Comparison of ENCODE assay signal across 13 cellular contexts in the genomic region with DNA sequence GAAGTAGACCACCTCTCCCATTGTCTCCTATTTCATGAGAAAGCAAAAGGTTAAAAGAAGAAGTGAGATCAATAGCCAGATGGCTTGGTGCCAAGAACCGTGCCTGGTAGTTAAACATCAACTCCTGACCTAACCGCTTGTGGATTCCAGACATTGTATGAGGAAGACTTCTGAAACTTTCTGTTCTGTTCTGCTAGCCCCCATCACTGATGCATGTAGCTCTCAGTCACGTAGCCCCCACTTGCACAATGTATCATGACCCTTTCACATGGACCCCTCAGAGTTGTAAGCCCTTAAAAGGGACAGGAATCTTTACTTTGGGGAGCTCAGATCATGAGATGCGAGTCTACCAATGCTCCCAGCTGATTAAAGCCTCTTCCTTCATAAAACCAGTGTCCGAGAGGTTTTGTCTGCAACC.
DNase-seq lines count a peak whose midpoint lies in the region; ATAC-seq, FAIRE-seq and TF ChIP-seq lines count a peak whose summit lies in the region.
"Had no signal": no experiment of that assay in that cellular context is flagged by ENCODE, and none has a peak within 500 bp of the region (broad histone marks: within the 10 kb centered on the region; RNA-seq: fewer than 3 reads in every experiment).

No MANE protein-coding gene starts in this region.

- CTCF ChIA-PET in GM12878 (lab: Yijun Ruan, JAX), result interaction anchor here (1.1 to 1.8 kb wide), 2 partner anchors 11 to 99 kb away, joined by 4 read pairs; no protein-coding TSS in a partner anchor

- no peak overlapping the region for H3K4me3 ChIP-seq in GM12865 (ENCODE audit: low read depth, low read length)
- no peak overlapping the region for H3K4me3 ChIP-seq in GM12878
- no peak overlapping the region for H3K4me3 ChIP-seq in gastroesophageal sphincter
- H3K4me3 ChIP-seq: BLaER1 treated with 17β-estradiol and CSF1 and Interleukin-3, amounts not matched to agents 10 nM and 100 nM; ovary; transverse colon had no signal

- BruUV-seq in GM12878 (replicated peaks; lab: Mats Ljungman, UMichigan), result no TSS peak

- SMC1A ChIA-PET in GM12878 (lab: Charles Lee; ENCODE audit: uncharacterized antibody, unreplicated experiment), result interaction anchor here (1.0 to 2.2 kb wide), 5 partner anchors 9 to 75 kb away, joined by 3 to 6 read pairs (median 5); no protein-coding TSS in a partner anchor

- H3K9me3 ChIP-seq in GM12878 (replicated peaks; ENCODE audit: control insufficient read depth, insufficient read depth, low read length), result peaks cover 61% of the 10 kb centered on the region
- peaks cover 0 to 49% (median 0%) of the 10 kb centered on the region in 3 donors for H3K9me3 ChIP-seq in gastroesophageal sphincter
- H3K9me3 ChIP-seq: ovary had no signal

- no peak overlapping the region for H3K4me2 ChIP-seq in GM12878 (ENCODE audit: control insufficient read depth, insufficient read depth)
- H3K4me2 ChIP-seq: BLaER1 treated with 17β-estradiol and CSF1 and Interleukin-3, amounts not matched to agents 10 nM and 100 nM had no signal

- H2AFZ ChIP-seq in GM12878 (ENCODE audit: control insufficient read depth, low read depth, low read length), result no peak overlapping the region

- RAD21 ChIA-PET in GM12878 (lab: Charles Lee; ENCODE audit: unreplicated experiment), result interaction anchor here (0.7 to 3.0 kb wide), 6 partner anchors 14 to 168 kb away, joined by 3 to 13 read pairs (median 3); no protein-coding TSS in a partner anchor

- H3K9ac ChIP-seq in GM12878 (ENCODE audit: control insufficient read depth, insufficient read depth, low read length), result no peak overlapping the region
- H3K9ac ChIP-seq: BLaER1 treated with 17β-estradiol and CSF1 and Interleukin-3, amounts not matched to agents 10 nM and 100 nM had no signal

- H3K4me1 ChIP-seq in GM12878 (ENCODE audit: control insufficient read depth, insufficient read depth, low read length) (peaks cover 17% of the 10 kb centered on the region), gastroesophageal sphincter (no peaks in the 10 kb centered on the region)
- H3K4me1 ChIP-seq: BLaER1 treated with 17β-estradiol and CSF1 and Interleukin-3, amounts not matched to agents 10 nM and 100 nM; transverse colon had no signal

- WGBS in GM12878 (ENCODE audit: insufficient coverage, insufficient replicate concordance, low lambda C conversion rate, missing lambda C conversion rate), result 78% methylated on average over 5 of the region's 5 CpGs
- WGBS in gastroesophageal sphincter (ENCODE audit: low coverage in 1 of 2), 2 donors, result 69 to 71% methylated on average over 3 to 4 of the region's 5 CpGs

- TF ChIP-seq EP300 in GM12878 (IDR thresholded peaks at IDR 0.05; ENCODE audit: borderline replicate concordance in 1 of 2, control insufficient read depth in 1 of 2, low read depth in 2 of 2, low read length in 2 of 2), result peak in 1 of 2 experiments; percentile 69; a peak in 2 of 4 replicates
- no peak for TF ChIP-seq EP300 in gastroesophageal sphincter (IDR thresholded peaks at IDR 0.05)

- H3K27ac ChIP-seq in GM12878 (ENCODE audit: control insufficient read depth, insufficient read depth), result peak overlapping the region; percentile 39
- H3K27ac ChIP-seq in gastroesophageal sphincter, result no peak overlapping the region
- H3K27ac ChIP-seq: BLaER1 treated with 17β-estradiol and CSF1 and Interleukin-3, amounts not matched to agents 10 nM and 100 nM; ovary; transverse colon had no signal

- TF ChIP-seq CTCF in GM12865 (IDR thresholded peaks at IDR 0.05; ENCODE audit: insufficient read depth, low read depth, low read length, missing control alignments) (no peak), GM12878 (IDR thresholded peaks at IDR 0.05 in 2 of 3, conservative IDR thresholded peaks at IDR 0.05 in 1 of 3; ENCODE audit: control insufficient read depth in 2 of 3, extremely low read depth in 1 of 3, insufficient read depth in 1 of 3, low read depth in 3 of 3, low read length in 3 of 3) (no peak), gastroesophageal sphincter (IDR thresholded peaks at IDR 0.05) (no peak)

- H4K20me1 ChIP-seq in GM12878 (ENCODE audit: control insufficient read depth, insufficient read depth), result no peaks in the 10 kb centered on the region
- H4K20me1 ChIP-seq: BLaER1 treated with 17β-estradiol and CSF1 and Interleukin-3, amounts not matched to agents 10 nM and 100 nM had no signal

- peak; percentile 65 for ATAC-seq in GM21390 (IDR thresholded peaks at IDR 0.05; ENCODE audit: unreplicated experiment)
- peak; percentile 63 for ATAC-seq in HG03432 (IDR thresholded peaks at IDR 0.05; ENCODE audit: unreplicated experiment)
- peak; percentile 88 for ATAC-seq in GM12878
- ATAC-seq in gastroesophageal sphincter, result no peak
- ATAC-seq in GM18519 (IDR thresholded peaks at IDR 0.05; ENCODE audit: low FRiP score, unreplicated experiment), result no peak

- in situ Hi-C loops in GM12878 (cut with MboI), result no loop called here

- intact Hi-C loops in GM12878 (cut with micrococcal nuclease; ENCODE audit: unreplicated experiment), result loop anchor here (1.0 to 2.0 kb wide), 3 partner anchors 12 to 168 kb away; no protein-coding TSS in a partner anchor

- H3K36me3 ChIP-seq in GM12878 (ENCODE audit: control insufficient read depth in 2 of 2, insufficient read depth in 2 of 2, low read length in 1 of 2) (peaks cover 7 to 16% of the 10 kb centered on the region in 2 experiments; a peak in 3 of 4 replicates), gastroesophageal sphincter (peaks cover 0 to 4% of the 10 kb centered on the region in 2 donors)
- H3K36me3 ChIP-seq: ovary had no signal

- FAIRE-seq in GM12878 (lab: Jason Lieb, UNC), result no peak
- FAIRE-seq: astrocyte had no signal

- H3K27me3 ChIP-seq in GM12878 (replicated peaks in 1 of 2; ENCODE audit: control insufficient read depth in 2 of 2, insufficient read depth in 2 of 2, low read length in 1 of 2), result no peaks in the 10 kb centered on the region
- H3K27me3 ChIP-seq in gastroesophageal sphincter, result no peaks in the 10 kb centered on the region
- H3K27me3 ChIP-seq: BLaER1 treated with 17β-estradiol and CSF1 and Interleukin-3, amounts not matched to agents 10 nM and 100 nM; ovary; transverse colon had no signal

- H3K79me2 ChIP-seq in GM12878 (ENCODE audit: control insufficient read depth, insufficient read depth, low read length), result no peaks in the 10 kb centered on the region

- POLR2A ChIA-PET in GM12878 (lab: Charles Lee), result interaction anchor here (0.9 kb wide), 1 partner anchor 11 kb away, joined by 3 read pairs; no protein-coding TSS in a partner anchor

- TF ChIP-seq RAD21 in GM12878 (IDR thresholded peaks at IDR 0.05; ENCODE audit: insufficient read depth, low read depth, low read length), result no peak

- TF ChIP-seq POLR2A in GM12878 (IDR thresholded peaks at IDR 0.05; ENCODE audit: low read depth, low read length), result no peak
- no peak for TF ChIP-seq POLR2A in gastroesophageal sphincter (IDR thresholded peaks at IDR 0.05)

- DNase-seq in GM12865 (ENCODE audit: low read depth) (peak; percentile 73), GM12878 (ENCODE audit: low read depth, low spot score) (peak; percentile 89), EL (no peak), NCI-H1092 (lab: John Stamatoyannopoulos, UW) (no peak)
- DNase-seq: activated CD8-positive, alpha-beta memory T cell treated with anti-CD3 and anti-CD28 coated beads, Interleukin-2, amount 50 U/mL, for 48 hours; ovary; transverse colon had no signal

TF ChIP-seq in GM12878, 131 proteins besides CTCF, POLR2A, EP300 and RAD21 (continues in another document):
- no peak for TF ChIP-seq TARDBP (IDR thresholded peaks at IDR 0.05; ENCODE audit: borderline replicate concordance)
- TF ChIP-seq, protein P1, sequence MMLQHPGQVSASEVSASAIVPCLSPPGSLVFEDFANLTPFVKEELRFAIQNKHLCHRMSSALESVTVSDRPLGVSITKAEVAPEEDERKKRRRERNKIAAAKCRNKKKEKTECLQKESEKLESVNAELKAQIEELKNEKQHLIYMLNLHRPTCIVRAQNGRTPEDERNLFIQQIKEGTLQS (IDR thresholded peaks at IDR 0.05; ENCODE audit: borderline replicate concordance, extremely low read depth, low read depth, low read length), result no peak
- TF ChIP-seq RAD51 (IDR thresholded peaks at IDR 0.05), result no peak
- TF ChIP-seq EED (IDR thresholded peaks at IDR 0.05; ENCODE audit: low read depth), result no peak
- TF ChIP-seq FOXM1 (IDR thresholded peaks at IDR 0.05; ENCODE audit: low read depth, low read length), result no peak
- TF ChIP-seq RB1 (IDR thresholded peaks at IDR 0.05; ENCODE audit: borderline replicate concordance), result no peak
- TF ChIP-seq, protein P2, sequence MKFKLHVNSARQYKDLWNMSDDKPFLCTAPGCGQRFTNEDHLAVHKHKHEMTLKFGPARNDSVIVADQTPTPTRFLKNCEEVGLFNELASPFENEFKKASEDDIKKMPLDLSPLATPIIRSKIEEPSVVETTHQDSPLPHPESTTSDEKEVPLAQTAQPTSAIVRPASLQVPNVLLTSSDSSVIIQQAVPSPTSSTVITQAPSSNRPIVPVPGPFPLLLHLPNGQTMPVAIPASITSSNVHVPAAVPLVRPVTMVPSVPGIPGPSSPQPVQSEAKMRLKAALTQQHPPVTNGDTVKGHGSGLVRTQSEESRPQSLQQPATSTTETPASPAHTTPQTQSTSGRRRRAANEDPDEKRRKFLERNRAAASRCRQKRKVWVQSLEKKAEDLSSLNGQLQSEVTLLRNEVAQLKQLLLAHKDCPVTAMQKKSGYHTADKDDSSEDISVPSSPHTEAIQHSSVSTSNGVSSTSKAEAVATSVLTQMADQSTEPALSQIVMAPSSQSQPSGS (IDR thresholded peaks at IDR 0.05; ENCODE audit: low read length), result 0 out of 2 replicates have a peak, but pooled peaks have one; percentile 40
- TF ChIP-seq SIN3A (IDR thresholded peaks at IDR 0.05; ENCODE audit: low read depth, low read length), result no peak
- TF ChIP-seq TBL1XR1 (IDR thresholded peaks at IDR 0.05; ENCODE audit: low read depth, low read length), result no peak
- TF ChIP-seq, protein P3, sequence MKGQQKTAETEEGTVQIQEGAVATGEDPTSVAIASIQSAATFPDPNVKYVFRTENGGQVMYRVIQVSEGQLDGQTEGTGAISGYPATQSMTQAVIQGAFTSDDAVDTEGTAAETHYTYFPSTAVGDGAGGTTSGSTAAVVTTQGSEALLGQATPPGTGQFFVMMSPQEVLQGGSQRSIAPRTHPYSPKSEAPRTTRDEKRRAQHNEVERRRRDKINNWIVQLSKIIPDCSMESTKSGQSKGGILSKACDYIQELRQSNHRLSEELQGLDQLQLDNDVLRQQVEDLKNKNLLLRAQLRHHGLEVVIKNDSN (IDR thresholded peaks at IDR 0.05; ENCODE audit: borderline replicate concordance, extremely low read length, insufficient read depth, low read depth, low read length), result no peak

Comparison
In these comparisons a context has a peak if more than half of its experiments do, and no peak if none do; other contexts are left out.
1. DNase-seq: peak in GM12865 (single experiment) and GM12878 (single experiment); none in EL (single experiment) and NCI-H1092 (single experiment).
2. ATAC-seq: peak in GM21390 (single experiment), HG03432 (single experiment) and GM12878 (single experiment); none in gastroesophageal sphincter (single experiment) and GM18519 (single experiment).